ENCODE assay signal across 1 cellular context in the genomic region with DNA sequence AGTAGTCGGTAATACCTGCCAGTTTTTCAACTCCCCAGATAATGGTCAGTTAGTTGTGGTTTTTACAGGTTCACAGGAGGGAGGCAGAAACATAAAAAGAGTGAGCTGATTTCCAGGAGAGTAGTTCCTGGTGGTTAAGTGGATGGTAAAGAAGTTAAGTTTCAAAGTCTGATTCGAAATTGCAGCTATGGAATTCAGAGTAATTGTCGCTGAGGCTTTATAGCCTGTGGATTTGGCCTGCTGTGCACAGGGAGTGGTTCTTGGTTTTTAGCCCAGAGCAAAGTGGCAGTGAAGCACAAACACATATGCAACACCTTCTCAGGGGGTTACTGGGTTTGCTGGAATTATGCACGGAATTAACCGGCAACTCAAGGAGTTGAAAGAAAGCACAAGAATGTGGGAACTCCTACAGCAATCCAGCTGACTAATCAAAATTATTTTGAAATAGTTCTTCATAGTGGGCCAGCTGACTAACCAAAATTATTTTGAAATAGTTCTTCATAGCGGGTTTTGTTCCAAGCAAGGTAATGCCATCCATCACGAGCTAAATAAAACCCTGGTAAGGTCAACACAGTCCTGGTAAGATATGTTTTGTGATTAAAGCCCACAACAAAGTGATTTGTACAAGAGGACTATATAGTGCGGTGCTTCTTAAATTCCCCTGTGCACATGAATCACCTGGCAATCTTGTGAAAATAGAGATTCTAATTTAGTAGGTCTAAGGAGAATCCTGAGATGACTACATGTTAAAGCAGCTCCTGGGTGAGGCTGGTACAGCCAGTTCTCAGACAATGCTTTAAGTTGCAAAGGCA.
TF ChIP-seq lines count a peak whose summit lies in the region.

No MANE protein-coding gene starts in this region.

TF ChIP-seq in SK-N-SH treated with all-trans-retinoic acid at 6 μM for 48 hours, 23 proteins besides CTCF, POLR2A, EP300 and RAD21 (continued from another document):
- TF ChIP-seq, protein P1, sequence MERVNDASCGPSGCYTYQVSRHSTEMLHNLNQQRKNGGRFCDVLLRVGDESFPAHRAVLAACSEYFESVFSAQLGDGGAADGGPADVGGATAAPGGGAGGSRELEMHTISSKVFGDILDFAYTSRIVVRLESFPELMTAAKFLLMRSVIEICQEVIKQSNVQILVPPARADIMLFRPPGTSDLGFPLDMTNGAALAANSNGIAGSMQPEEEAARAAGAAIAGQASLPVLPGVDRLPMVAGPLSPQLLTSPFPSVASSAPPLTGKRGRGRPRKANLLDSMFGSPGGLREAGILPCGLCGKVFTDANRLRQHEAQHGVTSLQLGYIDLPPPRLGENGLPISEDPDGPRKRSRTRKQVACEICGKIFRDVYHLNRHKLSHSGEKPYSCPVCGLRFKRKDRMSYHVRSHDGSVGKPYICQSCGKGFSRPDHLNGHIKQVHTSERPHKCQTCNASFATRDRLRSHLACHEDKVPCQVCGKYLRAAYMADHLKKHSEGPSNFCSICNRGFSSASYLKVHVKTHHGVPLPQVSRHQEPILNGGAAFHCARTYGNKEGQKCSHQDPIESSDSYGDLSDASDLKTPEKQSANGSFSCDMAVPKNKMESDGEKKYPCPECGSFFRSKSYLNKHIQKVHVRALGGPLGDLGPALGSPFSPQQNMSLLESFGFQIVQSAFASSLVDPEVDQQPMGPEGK (CRISPR knock-in tag; IDR thresholded peaks at IDR 0.05; ENCODE audit: borderline replicate concordance) = no peak
- no peak for TF ChIP-seq ESRRG (CRISPR knock-in tag; IDR thresholded peaks at IDR 0.05)
- no peak for TF ChIP-seq CSDC2 (CRISPR knock-in tag; IDR thresholded peaks at IDR 0.05)
- no peak for TF ChIP-seq TOX (CRISPR knock-in tag; IDR thresholded peaks at IDR 0.05; ENCODE audit: borderline replicate concordance)
- TF ChIP-seq, protein P2, sequence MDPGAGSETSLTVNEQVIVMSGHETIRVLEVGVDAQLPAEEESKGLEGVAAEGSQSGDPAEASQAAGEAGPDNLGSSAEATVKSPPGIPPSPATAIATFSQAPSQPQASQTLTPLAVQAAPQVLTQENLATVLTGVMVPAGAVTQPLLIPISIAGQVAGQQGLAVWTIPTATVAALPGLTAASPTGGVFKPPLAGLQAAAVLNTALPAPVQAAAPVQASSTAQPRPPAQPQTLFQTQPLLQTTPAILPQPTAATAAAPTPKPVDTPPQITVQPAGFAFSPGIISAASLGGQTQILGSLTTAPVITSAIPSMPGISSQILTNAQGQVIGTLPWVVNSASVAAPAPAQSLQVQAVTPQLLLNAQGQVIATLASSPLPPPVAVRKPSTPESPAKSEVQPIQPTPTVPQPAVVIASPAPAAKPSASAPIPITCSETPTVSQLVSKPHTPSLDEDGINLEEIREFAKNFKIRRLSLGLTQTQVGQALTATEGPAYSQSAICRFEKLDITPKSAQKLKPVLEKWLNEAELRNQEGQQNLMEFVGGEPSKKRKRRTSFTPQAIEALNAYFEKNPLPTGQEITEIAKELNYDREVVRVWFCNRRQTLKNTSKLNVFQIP (CRISPR knock-in tag; IDR thresholded peaks at IDR 0.05; ENCODE audit: borderline replicate concordance, low read depth) = no peak
- TF ChIP-seq, protein P3, sequence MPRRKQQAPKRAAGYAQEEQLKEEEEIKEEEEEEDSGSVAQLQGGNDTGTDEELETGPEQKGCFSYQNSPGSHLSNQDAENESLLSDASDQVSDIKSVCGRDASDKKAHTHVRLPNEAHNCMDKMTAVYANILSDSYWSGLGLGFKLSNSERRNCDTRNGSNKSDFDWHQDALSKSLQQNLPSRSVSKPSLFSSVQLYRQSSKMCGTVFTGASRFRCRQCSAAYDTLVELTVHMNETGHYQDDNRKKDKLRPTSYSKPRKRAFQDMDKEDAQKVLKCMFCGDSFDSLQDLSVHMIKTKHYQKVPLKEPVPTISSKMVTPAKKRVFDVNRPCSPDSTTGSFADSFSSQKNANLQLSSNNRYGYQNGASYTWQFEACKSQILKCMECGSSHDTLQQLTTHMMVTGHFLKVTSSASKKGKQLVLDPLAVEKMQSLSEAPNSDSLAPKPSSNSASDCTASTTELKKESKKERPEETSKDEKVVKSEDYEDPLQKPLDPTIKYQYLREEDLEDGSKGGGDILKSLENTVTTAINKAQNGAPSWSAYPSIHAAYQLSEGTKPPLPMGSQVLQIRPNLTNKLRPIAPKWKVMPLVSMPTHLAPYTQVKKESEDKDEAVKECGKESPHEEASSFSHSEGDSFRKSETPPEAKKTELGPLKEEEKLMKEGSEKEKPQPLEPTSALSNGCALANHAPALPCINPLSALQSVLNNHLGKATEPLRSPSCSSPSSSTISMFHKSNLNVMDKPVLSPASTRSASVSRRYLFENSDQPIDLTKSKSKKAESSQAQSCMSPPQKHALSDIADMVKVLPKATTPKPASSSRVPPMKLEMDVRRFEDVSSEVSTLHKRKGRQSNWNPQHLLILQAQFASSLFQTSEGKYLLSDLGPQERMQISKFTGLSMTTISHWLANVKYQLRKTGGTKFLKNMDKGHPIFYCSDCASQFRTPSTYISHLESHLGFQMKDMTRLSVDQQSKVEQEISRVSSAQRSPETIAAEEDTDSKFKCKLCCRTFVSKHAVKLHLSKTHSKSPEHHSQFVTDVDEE (CRISPR knock-in tag; IDR thresholded peaks at IDR 0.05) = no peak
- no peak for TF ChIP-seq GLIS3 (CRISPR knock-in tag; IDR thresholded peaks at IDR 0.05)
- no peak for TF ChIP-seq RARB (CRISPR knock-in tag; IDR thresholded peaks at IDR 0.05)
- no peak for TF ChIP-seq OSR1 (CRISPR knock-in tag; IDR thresholded peaks at IDR 0.05)
- TF ChIP-seq ZFP30 (CRISPR knock-in tag; IDR thresholded peaks at IDR 0.05) = no peak
- TF ChIP-seq ISL1 (CRISPR knock-in tag; IDR thresholded peaks at IDR 0.05) = no peak
- no peak for TF ChIP-seq ZFP3 (CRISPR knock-in tag; IDR thresholded peaks at IDR 0.05)
